ENCODE assay signal across 22 cellular contexts in genomic region chr6:28333047-28333446, GRCh38.
"Had no signal": no experiment of that assay in that cellular context is flagged by ENCODE, and none has a peak within 500 bp of the region (broad histone marks: within the 10 kb centered on the region; RNA-seq: fewer than 3 reads in every experiment).

No MANE protein-coding gene starts in this region.

- H3K9me3 Mint-ChIP-seq: effector memory CD8-positive, alpha-beta T cell had no signal

- H2AFZ ChIP-seq: parathyroid adenoma had no signal

- H3K4me1 ChIP-seq: uterus had no signal

- H3K36me3 ChIP-seq: uterus had no signal

- H3K27ac ChIP-seq: foreskin keratinocyte, parathyroid adenoma, upper lobe of left lung had no signal

- H3K27me3 Mint-ChIP-seq: effector memory CD8-positive, alpha-beta T cell; naive B cell had no signal

- H3K9ac ChIP-seq: parathyroid adenoma had no signal

- ATAC-seq: effector memory CD8-positive, alpha-beta T cell; foreskin keratinocyte; left cardiac atrium; left ventricle myocardium superior; stimulated activated effector memory CD8-positive, alpha-beta T cell treated with anti-CD3 and anti-CD28 coated beads, Interleukin-12 subunit alpha, Interleukin-12 subunit beta, amount 100 ng/mL, for 72 hours had no signal

- H3K36me3 Mint-ChIP-seq: stimulated activated effector memory CD8-positive, alpha-beta T cell treated with anti-CD3 and anti-CD28 coated beads, Interleukin-12 subunit alpha, Interleukin-12 subunit beta, amount 100 ng/mL, for 72 hours had no signal

- FAIRE-seq: colon, keratinocyte had no signal

- H3K4me3 ChIP-seq: lung, right atrium auricular region, stomach, upper lobe of left lung, uterus had no signal

- H3K4me1 Mint-ChIP-seq: naive B cell, nephron had no signal

- H3K27me3 ChIP-seq: foreskin keratinocyte, right atrium auricular region, stomach, upper lobe of left lung, uterus had no signal

- H3K27ac Mint-ChIP-seq: dendritic cell treated with granulocyte-macrophage colony-stimulating factor and Interleukin-4, amounts not matched to agents 40 ng/mL and 50 ng/mL, for 4 days; effector memory CD8-positive, alpha-beta T cell; nephron; stimulated activated effector memory CD8-positive, alpha-beta T cell treated with anti-CD3 and anti-CD28 coated beads, Interleukin-12 subunit alpha, Interleukin-12 subunit beta, amount 100 ng/mL, for 72 hours had no signal

- H3K4me3 Mint-ChIP-seq: dendritic cell treated with granulocyte-macrophage colony-stimulating factor and Interleukin-4, amounts not matched to agents 40 ng/mL and 50 ng/mL, for 4 days; effector memory CD8-positive, alpha-beta T cell; immature natural killer cell; naive B cell; stimulated activated effector memory CD8-positive, alpha-beta T cell treated with anti-CD3 and anti-CD28 coated beads, Interleukin-12 subunit alpha, Interleukin-12 subunit beta, amount 100 ng/mL, for 72 hours had no signal

- DNase-seq: cerebellar nuclear complex; effector memory CD8-positive, alpha-beta T cell; foreskin keratinocyte; immature natural killer cell; left cardiac atrium; left ventricle myocardium superior; mesenchymal stem cell; midbrain; naive B cell; stimulated activated CD4-positive, alpha-beta T cell treated with anti-CD3 and anti-CD28 coated beads, Interleukin-4, amount 100 ng/mL, for 1 hour; stimulated activated CD8-positive, alpha-beta memory T cell treated with anti-CD3 and anti-CD28 coated beads, Interleukin-4, amount 100 ng/mL, for 48 hours; stomach; upper lobe of left lung; uterus had no signal
